In genomic region chr18:9835112-9835755, GRCh38 we compare ENCODE assay signal across 10 cellular contexts. TPM values are rescaled to one million over a fixed set of nuclear protein-coding genes. Genes with fewer than 3 reads are reported as not detected.
DNase-seq lines count a peak whose midpoint lies in the region; ATAC-seq and TF ChIP-seq lines count a peak whose summit lies in the region.
"Had no signal": no experiment of that assay in that cellular context is flagged by ENCODE, and none has a peak within 500 bp of the region (broad histone marks: within the 10 kb centered on the region; RNA-seq: fewer than 3 reads in every experiment).

No MANE protein-coding gene starts in this region.

- peaks cover 38% of the 10 kb centered on the region for H3K27me3 Mint-ChIP-seq in activated CD8-positive, alpha-beta memory T cell treated with anti-CD3 and anti-CD28 coated beads, Interleukin-2, amount 10 ng/mL, durations not matched to agents 7 days and 5 days

- no peak for DNase-seq in IMR-90
- peak; percentile 67 for DNase-seq in NT2/D1 (ENCODE audit: low read depth, low spot score)
- DNase-seq in iPS DF 6.9 (ENCODE audit: low read depth, low spot score): peak; percentile 39
- DNase-seq in sigmoid colon: no peak
- no peak for DNase-seq in activated CD8-positive, alpha-beta memory T cell treated with anti-CD3 and anti-CD28 coated beads, Interleukin-2, amount 10 ng/mL, durations not matched to agents 7 days and 5 days
- DNase-seq: activated CD4-positive, alpha-beta T cell treated with anti-CD3 and anti-CD28 coated beads, Interleukin-2, amount 50 U/mL, for 48 hours had no signal

- H3K36me3 Mint-ChIP-seq in activated CD8-positive, alpha-beta memory T cell treated with anti-CD3 and anti-CD28 coated beads, Interleukin-2, amount 10 ng/mL, durations not matched to agents 7 days and 5 days: no peaks in the 10 kb centered on the region

- H2BK5ac ChIP-seq in IMR-90 (ENCODE audit: low read depth, low read length, poor library complexity, severe bottlenecking): no peak overlapping the region

- H3K4ac ChIP-seq in IMR-90 (ENCODE audit: low read depth, low read length): no peak overlapping the region

- H3K56ac ChIP-seq in IMR-90 (ENCODE audit: extremely low read depth, insufficient read depth, low read length): no peak overlapping the region

- H2AK5ac ChIP-seq in IMR-90 (ENCODE audit: low read depth, low read length): no peak overlapping the region

- CTCF ChIA-PET in IMR-90 (lab: Yijun Ruan, JAX): no interaction called here
- CTCF ChIA-PET in activated CD8-positive, alpha-beta memory T cell treated with anti-CD3 and anti-CD28 coated beads, Interleukin-2, amount 10 ng/mL, durations not matched to agents 7 days and 5 days (lab: Charles Lee): no interaction called here

- 0 out of 2 replicates have a peak overlapping the region, but pooled peaks have one; percentile 62 for H3K14ac ChIP-seq in IMR-90 (replicated peaks; ENCODE audit: low read depth, low read length)

- H4K20me1 ChIP-seq in IMR-90 (ENCODE audit: insufficient read depth, low read length): no peaks in the 10 kb centered on the region

- H4K8ac ChIP-seq in IMR-90 (ENCODE audit: low read depth in 2 of 2, low read length in 2 of 2): no peak overlapping the region

- no peak overlapping the region for H2BK20ac ChIP-seq in IMR-90 (ENCODE audit: low read depth, low read length)

- H3K4me1 Mint-ChIP-seq in activated CD8-positive, alpha-beta memory T cell treated with anti-CD3 and anti-CD28 coated beads, Interleukin-2, amount 10 ng/mL, durations not matched to agents 7 days and 5 days: no peaks in the 10 kb centered on the region

- H2BK15ac ChIP-seq in IMR-90 (ENCODE audit: low read depth, low read length): no peak overlapping the region

- H3K27ac ChIP-seq in IMR-90 (ENCODE audit: insufficient read depth, low read length) (no peak overlapping the region), iPS DF 6.9 (ENCODE audit: low read length) (no peak overlapping the region), sigmoid colon (peak overlapping the region; percentile 41 to 81 (median 74))

- dilution Hi-C loops in IMR-90 (cut with HindIII; ENCODE audit: low sequenced_read_pairs, unreplicated experiment): no loop called here

- POLR2A ChIA-PET in IMR-90 (lab: Charles Lee; ENCODE audit: unreplicated experiment): no interaction called here

- no peak overlapping the region for H2AFZ ChIP-seq in IMR-90 (replicated peaks; ENCODE audit: low read length, poor library complexity)

- 0 out of 2 replicates have a peak, but pooled peaks cover 5% of the 10 kb centered on the region for H3K36me3 ChIP-seq in IMR-90 (ENCODE audit: control insufficient read depth, insufficient read depth, low read length)
- peaks cover 19% of the 10 kb centered on the region for H3K36me3 ChIP-seq in NT2/D1 (ENCODE audit: insufficient read depth, insufficient read length, low read length)
- H3K36me3 ChIP-seq in iPS DF 6.9 (ENCODE audit: control insufficient read depth, insufficient read depth, low read length): no peaks in the 10 kb centered on the region
- H3K36me3 ChIP-seq in sigmoid colon: peaks cover 0 to 8% (median 0%) of the 10 kb centered on the region in 4 donors

- ATAC-seq in IMR-90 (ENCODE audit: low read depth): no peak
- ATAC-seq in HG03520 (IDR thresholded peaks at IDR 0.05; ENCODE audit: unreplicated experiment): no peak
- no peak for ATAC-seq in activated CD8-positive, alpha-beta memory T cell treated with anti-CD3 and anti-CD28 coated beads, Interleukin-2, amount 10 ng/mL, durations not matched to agents 7 days and 5 days
- no peak for ATAC-seq in HG02798 (IDR thresholded peaks at IDR 0.05; ENCODE audit: poor library complexity, unreplicated experiment)
- ATAC-seq in HG03045 (IDR thresholded peaks at IDR 0.05; ENCODE audit: unreplicated experiment): no peak

- H3K4me1 ChIP-seq in IMR-90 (ENCODE audit: control insufficient read depth, insufficient read depth, low read length) (no peaks in the 10 kb centered on the region), NT2/D1 (ENCODE audit: insufficient read depth, insufficient read length) (peaks cover 11% of the 10 kb centered on the region), iPS DF 6.9 (ENCODE audit: control insufficient read depth, insufficient read depth, low read length) (peaks cover 10% of the 10 kb centered on the region; the same call in 1 of the 2 replicates), sigmoid colon (peaks cover 0 to 37% (median 35%) of the 10 kb centered on the region in 4 donors)

- no peaks in the 10 kb centered on the region for H3K27me3 ChIP-seq in IMR-90 (ENCODE audit: control insufficient read depth, insufficient read depth, low read length)
- H3K27me3 ChIP-seq in NT2/D1 (ENCODE audit: insufficient read depth, insufficient read length): no peaks in the 10 kb centered on the region
- no peaks in the 10 kb centered on the region for H3K27me3 ChIP-seq in iPS DF 6.9 (ENCODE audit: control insufficient read depth, insufficient read depth, low read length)
- no peaks in the 10 kb centered on the region for H3K27me3 ChIP-seq in sigmoid colon

- H3K9me3 Mint-ChIP-seq in activated CD8-positive, alpha-beta memory T cell treated with anti-CD3 and anti-CD28 coated beads, Interleukin-2, amount 10 ng/mL, durations not matched to agents 7 days and 5 days (ENCODE audit: low read depth): no peaks in the 10 kb centered on the region

- TF ChIP-seq EP300 in sigmoid colon (IDR thresholded peaks at IDR 0.05): no peak

- TF ChIP-seq CTCF in IMR-90 (conservative IDR thresholded peaks at IDR 0.05; ENCODE audit: low read depth, low read length) (no peak), sigmoid colon (IDR thresholded peaks at IDR 0.05) (no peak)

- TF ChIP-seq RAD21 in IMR-90 (IDR thresholded peaks at IDR 0.05; ENCODE audit: low read length): no peak

- H4K91ac ChIP-seq in IMR-90 (ENCODE audit: insufficient read depth, low read depth, low read length): no peak overlapping the region

- H3K9me3 ChIP-seq in IMR-90 (ENCODE audit: control insufficient read depth, insufficient read depth, low read length): no peaks in the 10 kb centered on the region
- H3K9me3 ChIP-seq in NT2/D1 (ENCODE audit: insufficient read depth, low read length): no peaks in the 10 kb centered on the region
- H3K9me3 ChIP-seq in iPS DF 6.9 (ENCODE audit: control insufficient read depth, insufficient read depth, low read length): no peaks in the 10 kb centered on the region
- H3K9me3 ChIP-seq in sigmoid colon: no peaks in the 10 kb centered on the region

- H3K9ac ChIP-seq in IMR-90 (ENCODE audit: low read depth, low read length) (no peak overlapping the region), NT2/D1 (ENCODE audit: insufficient read length, low read depth) (no peak overlapping the region)

- no peak overlapping the region for H2AK9ac ChIP-seq in IMR-90 (replicated peaks; ENCODE audit: low read depth, low read length, poor library complexity)

- no peak overlapping the region for H3K4me2 ChIP-seq in IMR-90 (ENCODE audit: low read depth, low read length)

- H3K18ac ChIP-seq in IMR-90 (ENCODE audit: low read depth, low read length): no peak overlapping the region

- H3K9me1 ChIP-seq in IMR-90 (ENCODE audit: insufficient read depth, low read length): no peaks in the 10 kb centered on the region; the same call in 1 of the 2 replicates

- WGBS in IMR-90 (ENCODE audit: extremely low coverage in 2 of 2, insufficient read length in 1 of 2), 2 experiments: 100% methylated on average over 2 of the region's 11 CpGs; no CpG with 5 or more reads in 1 of the 2 experiments
- WGBS in iPS DF 6.9 (ENCODE audit: insufficient coverage, insufficient read length): no CpG with 5 or more reads among the region's 11 CpGs
- 84 to 85% methylated on average over 11 of the region's 11 CpGs for WGBS in sigmoid colon, 2 donors

- H3K4me3 ChIP-seq in IMR-90 (ENCODE audit: insufficient read depth, low read depth, low read length): no peak overlapping the region
- no peak overlapping the region for H3K4me3 ChIP-seq in NT2/D1 (ENCODE audit: insufficient read length, low read depth)
- no peak overlapping the region for H3K4me3 ChIP-seq in iPS DF 6.9 (ENCODE audit: low read length)
- H3K4me3 ChIP-seq in sigmoid colon: no peak overlapping the region

- no peak overlapping the region for H3K23ac ChIP-seq in IMR-90 (ENCODE audit: low read depth, low read length)

- BruUV-seq in IMR-90 (replicated peaks; lab: Mats Ljungman, UMichigan): no TSS peak

- no peak overlapping the region for H2BK120ac ChIP-seq in IMR-90 (ENCODE audit: low read depth, low read length)

- no peak overlapping the region for H3K27ac Mint-ChIP-seq in activated CD8-positive, alpha-beta memory T cell treated with anti-CD3 and anti-CD28 coated beads, Interleukin-2, amount 10 ng/mL, durations not matched to agents 7 days and 5 days

- H4K5ac ChIP-seq in IMR-90 (ENCODE audit: low read depth, low read length): no peak overlapping the region

- peaks cover 14 to 30% of the 10 kb centered on the region in 2 experiments for H3K79me1 ChIP-seq in IMR-90 (ENCODE audit: low read depth in 1 of 2, low read length in 2 of 2)

- in situ Hi-C loops in IMR-90 (cut with MboI; ENCODE audit: low sequenced_read_pairs): no loop called here

- TF ChIP-seq POLR2A in IMR-90 (IDR thresholded peaks at IDR 0.05; ENCODE audit: low read depth, low read length): no peak
- no peak for TF ChIP-seq POLR2A in sigmoid colon (IDR thresholded peaks at IDR 0.05)

- intact Hi-C loops in IMR-90 (cut with micrococcal nuclease): no loop called here
- intact Hi-C loops in sigmoid colon (cut with DNase I): no loop called here

- no peak overlapping the region for H3K4me3 Mint-ChIP-seq in activated CD8-positive, alpha-beta memory T cell treated with anti-CD3 and anti-CD28 coated beads, Interleukin-2, amount 10 ng/mL, durations not matched to agents 7 days and 5 days

TF ChIP-seq in IMR-90, 13 proteins besides CTCF, POLR2A, EP300 and RAD21:
- TF ChIP-seq SMC3 (IDR thresholded peaks at IDR 0.05; ENCODE audit: low read depth, low read length) (no peak), RCOR1 (IDR thresholded peaks at IDR 0.05; ENCODE audit: insufficient replicate concordance, low read length) (no peak)

RNA-seq across cellular contexts. Expression of gene TXNDC2, which starts 50.5 kb away (rescaled TPM):
- total RNA-seq in IMR-90 (2012; rRNA removed) (under 0.01 and 0.18 TPM in 2 replicates), sigmoid colon (not detected)
- polyA plus RNA-seq in IMR-90 (2012; rRNA removed) (0.16 TPM in 1 of 2 replicates, not detected in the other), sigmoid colon (under 1 TPM in 1 of 3 donors, not detected in 2; 0.04 TPM)
- 0.12 TPM in 1 of 2 replicates, not detected in the other for polyA plus RNA-seq in IMR-90 (2012; cell fraction: cytosol; rRNA removed)
- polyA plus RNA-seq in IMR-90 (2012; cell fraction: nucleus; rRNA removed; ENCODE audit: low replicate concordance): 0.11 TPM in 1 of 2 replicates, not detected in the other
- total RNA-seq in activated CD8-positive, alpha-beta memory T cell treated with anti-CD3 and anti-CD28 coated beads, Interleukin-2, amount 10 ng/mL, durations not matched to agents 7 days and 5 days: not detected
- total RNA-seq: kidney epithelial cell had no signal

Comparison
In these comparisons a context has a peak if more than half of its experiments do, and no peak if none do; other contexts are left out.
1. DNase-seq: peak in NT2/D1 (single experiment) and iPS DF 6.9 (single experiment); none in IMR-90 (single experiment), sigmoid colon (single experiment) and activated CD8-positive, alpha-beta memory T cell treated with anti-CD3 and anti-CD28 coated beads, Interleukin-2, amount 10 ng/mL, durations not matched to agents 7 days and 5 days (single experiment).
2. H3K27ac ChIP-seq: peak in sigmoid colon (4 of 4); none in IMR-90 (single experiment) and iPS DF 6.9 (single experiment).